In genomic region chrY:24609253-24609652, GRCh38 we compare ENCODE assay signal across 4 cellular contexts. TPM values are rescaled to one million over a fixed set of nuclear protein-coding genes. Genes with fewer than 3 reads are reported as not detected.
"Had no signal": no experiment of that assay in that cellular context is flagged by ENCODE, and none has a peak within 500 bp of the region (broad histone marks: within the 10 kb centered on the region; RNA-seq: fewer than 3 reads in every experiment).

No MANE protein-coding gene starts in this region.

RNA-seq across cellular contexts. Expression of gene BPY2B, which starts 8.6 kb away (rescaled TPM):
- total RNA-seq: LHCN-M2, M059J, MCF 10A, NCI-H460 had no signal
